33 cellular contexts compared by ENCODE assay signal in the genomic region with DNA sequence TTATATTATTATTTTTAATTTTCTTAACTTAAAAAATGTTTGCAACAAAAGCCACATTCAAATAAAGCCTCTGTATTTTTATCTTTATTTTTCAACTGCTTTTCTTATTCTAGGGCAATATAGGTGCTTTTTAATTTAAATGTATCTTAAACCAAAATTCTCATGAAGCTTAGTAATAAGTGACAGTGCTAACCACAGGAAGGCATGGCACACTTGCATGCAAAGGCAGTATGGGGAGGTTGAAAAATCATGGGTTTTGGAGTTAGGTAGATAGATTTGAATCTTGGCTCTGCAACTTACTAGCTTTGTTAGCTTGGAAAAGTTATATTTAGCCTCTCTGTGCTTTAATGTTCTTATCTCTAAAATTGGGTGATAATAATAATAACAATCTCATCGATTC.
DNase-seq lines count a peak whose midpoint lies in the region; ATAC-seq, FAIRE-seq and TF ChIP-seq lines count a peak whose summit lies in the region.
"Had no signal": no experiment of that assay in that cellular context is flagged by ENCODE, and none has a peak within 500 bp of the region (broad histone marks: within the 10 kb centered on the region; RNA-seq: fewer than 3 reads in every experiment).

No MANE protein-coding gene starts in this region.

- H3K79me2 ChIP-seq in SK-N-SH (ENCODE audit: insufficient read depth) = no peaks in the 10 kb centered on the region

- no peaks in the 10 kb centered on the region for H4K20me1 ChIP-seq in SK-N-SH (ENCODE audit: insufficient read depth)

- H2AFZ ChIP-seq in SK-N-SH (ENCODE audit: low read depth) = no peak overlapping the region
- H2AFZ ChIP-seq: GM23248 had no signal

- no peak overlapping the region for H3K4me2 ChIP-seq in SK-N-SH
- H3K4me2 ChIP-seq: A549 had no signal

- FAIRE-seq in GM18507 (lab: Jason Lieb, UNC) = peak; percentile 76
- FAIRE-seq: A549, colon, keratinocyte had no signal

- TF ChIP-seq CTCF in SK-N-SH (IDR thresholded peaks at IDR 0.05) = no peak

- H3K4me3 ChIP-seq in SK-N-SH (ENCODE audit: low read depth in 2 of 2, low read length in 1 of 2) = no peak overlapping the region
- H3K4me3 ChIP-seq: A549, GM23248, prostate gland, SJSA1 had no signal

- H3K9ac ChIP-seq in SK-N-SH = no peak overlapping the region
- H3K9ac ChIP-seq: GM23248 had no signal

- ATAC-seq in GM19452 (IDR thresholded peaks at IDR 0.05; ENCODE audit: unreplicated experiment) = peak; percentile 52
- ATAC-seq in HG02759 (IDR thresholded peaks at IDR 0.05; ENCODE audit: unreplicated experiment) = peak; percentile 53
- peak; percentile 54 for ATAC-seq in HG03432 (IDR thresholded peaks at IDR 0.05; ENCODE audit: unreplicated experiment)
- ATAC-seq: A549; CD8-positive, alpha-beta T cell; naive thymus-derived CD4-positive, alpha-beta T cell; Panc1; sciatic nerve; T-cell had no signal

- H3K36me3 ChIP-seq in SK-N-SH (replicated peaks in 1 of 2; ENCODE audit: control insufficient read depth in 1 of 2, insufficient read depth in 2 of 2, low read length in 1 of 2) = no peaks in the 10 kb centered on the region
- H3K36me3 ChIP-seq: prostate gland, SJSA1 had no signal

- H3K9me3 ChIP-seq in SK-N-SH = no peaks in the 10 kb centered on the region
- H3K9me3 ChIP-seq: A549, prostate gland, SJSA1 had no signal

- POLR2A ChIA-PET in SK-N-SH (lab: Yijun Ruan, JAX) = no interaction called here

- no peaks in the 10 kb centered on the region for H3F3A ChIP-seq in SK-N-SH (replicated peaks; ENCODE audit: insufficient read depth)

- H3K9me2 ChIP-seq in SK-N-SH = no peaks in the 10 kb centered on the region

- CTCF ChIA-PET in SK-N-SH (lab: Yijun Ruan, JAX) = interaction anchor here (0.7 to 1.8 kb wide), 6 partner anchors 17 to 289 kb away, joined by 3 to 7 read pairs (median 4); no protein-coding TSS in a partner anchor

- DNase-seq in GM18507 (ENCODE audit: extremely low spot score, insufficient read length, low read depth) (no peak), SK-N-SH (no peak), NCI-H146 treated with DMSO at 0.1 percent for 48 hours (lab: John Stamatoyannopoulos, UW; ENCODE audit: unreplicated experiment) (no peak), AG08395 (ENCODE audit: low spot score) (no peak), AG08396 (ENCODE audit: low spot score) (no peak)
- DNase-seq: activated CD4-positive, alpha-beta T cell treated with anti-CD3 and anti-CD28 coated beads, Interleukin-2, amount 50 U/mL, for 4 hours; activated CD4-positive, CD25-positive, alpha-beta regulatory T cell; activated naive CD4-positive, alpha-beta T cell treated with anti-CD3 and anti-CD28 coated beads, Interleukin-2, amount 10 ng/mL, durations not matched to agents 7 days and 5 days; amniotic stem cell; CD8-positive, alpha-beta T cell; DMS153; effector CD4-positive, alpha-beta T cell; glutamatergic neuron; GM23248; naive thymus-derived CD4-positive, alpha-beta T cell; NCI-H1105 treated with DMSO at 0.1 percent for 48 hours; NCI-H2029 treated with DMSO at 0.1 percent for 48 hours; NCI-H2227 treated with DMSO at 0.1 percent for 48 hours; NCI-H526 treated with DMSO at 0.1 percent for 48 hours; stimulated activated CD4-positive, alpha-beta T cell treated with anti-CD3 and anti-CD28 coated beads, Interleukin-12 subunit alpha, Interleukin-12 subunit beta, amount 100 ng/mL, for 4 hours; stimulated activated CD4-positive, alpha-beta T cell treated with anti-CD3 and anti-CD28 coated beads, Interleukin-4, amount 100 ng/mL, for 1 hour; T-cell; trophoblast cell had no signal

- peaks cover 0 to 15% of the 10 kb centered on the region in 2 experiments; a peak in 2 of 4 replicates for H3K4me1 ChIP-seq in SK-N-SH (ENCODE audit: control insufficient read depth in 1 of 2, insufficient read depth in 2 of 2, low read depth in 1 of 2, low read length in 1 of 2)
- H3K4me1 ChIP-seq: A549, prostate gland, SJSA1 had no signal

- no peaks in the 10 kb centered on the region for H3K27me3 ChIP-seq in SK-N-SH (ENCODE audit: insufficient read depth)
- H3K27me3 ChIP-seq: SJSA1 had no signal

- 53% methylated on average over 1 of the region's 1 CpG for WGBS in SK-N-SH (ENCODE audit: low lambda C conversion rate)

- no peak for TF ChIP-seq RAD21 in SK-N-SH (IDR thresholded peaks at IDR 0.05; ENCODE audit: low read length)

- H3K27ac ChIP-seq in SK-N-SH (ENCODE audit: low read depth in 2 of 2, low read length in 1 of 2) = no peak overlapping the region
- H3K27ac ChIP-seq: A549, GM23248, prostate gland, SJSA1 had no signal

- TF ChIP-seq EP300 in SK-N-SH (IDR thresholded peaks at IDR 0.05; ENCODE audit: borderline replicate concordance in 1 of 2, low read depth in 1 of 2, low read length in 1 of 2) = no peak

TF ChIP-seq in SK-N-SH, 30 proteins besides CTCF, POLR2A, EP300 and RAD21:
- TF ChIP-seq, protein P1, sequence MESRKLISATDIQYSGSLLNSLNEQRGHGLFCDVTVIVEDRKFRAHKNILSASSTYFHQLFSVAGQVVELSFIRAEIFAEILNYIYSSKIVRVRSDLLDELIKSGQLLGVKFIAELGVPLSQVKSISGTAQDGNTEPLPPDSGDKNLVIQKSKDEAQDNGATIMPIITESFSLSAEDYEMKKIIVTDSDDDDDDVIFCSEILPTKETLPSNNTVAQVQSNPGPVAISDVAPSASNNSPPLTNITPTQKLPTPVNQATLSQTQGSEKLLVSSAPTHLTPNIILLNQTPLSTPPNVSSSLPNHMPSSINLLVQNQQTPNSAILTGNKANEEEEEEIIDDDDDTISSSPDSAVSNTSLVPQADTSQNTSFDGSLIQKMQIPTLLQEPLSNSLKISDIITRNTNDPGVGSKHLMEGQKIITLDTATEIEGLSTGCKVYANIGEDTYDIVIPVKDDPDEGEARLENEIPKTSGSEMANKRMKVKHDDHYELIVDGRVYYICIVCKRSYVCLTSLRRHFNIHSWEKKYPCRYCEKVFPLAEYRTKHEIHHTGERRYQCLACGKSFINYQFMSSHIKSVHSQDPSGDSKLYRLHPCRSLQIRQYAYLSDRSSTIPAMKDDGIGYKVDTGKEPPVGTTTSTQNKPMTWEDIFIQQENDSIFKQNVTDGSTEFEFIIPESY (IDR thresholded peaks at IDR 0.05; ENCODE audit: borderline replicate concordance, low read depth) = no peak
- TF ChIP-seq, protein P2, sequence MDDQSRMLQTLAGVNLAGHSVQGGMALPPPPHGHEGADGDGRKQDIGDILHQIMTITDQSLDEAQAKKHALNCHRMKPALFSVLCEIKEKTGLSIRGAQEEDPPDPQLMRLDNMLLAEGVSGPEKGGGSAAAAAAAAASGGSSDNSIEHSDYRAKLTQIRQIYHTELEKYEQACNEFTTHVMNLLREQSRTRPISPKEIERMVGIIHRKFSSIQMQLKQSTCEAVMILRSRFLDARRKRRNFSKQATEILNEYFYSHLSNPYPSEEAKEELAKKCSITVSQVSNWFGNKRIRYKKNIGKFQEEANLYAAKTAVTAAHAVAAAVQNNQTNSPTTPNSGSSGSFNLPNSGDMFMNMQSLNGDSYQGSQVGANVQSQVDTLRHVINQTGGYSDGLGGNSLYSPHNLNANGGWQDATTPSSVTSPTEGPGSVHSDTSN (IDR thresholded peaks at IDR 0.05) = no peak
- no peak for TF ChIP-seq ELF1 (IDR thresholded peaks at IDR 0.05)
- no peak for TF ChIP-seq USF1 (IDR thresholded peaks at IDR 0.05; ENCODE audit: borderline replicate concordance, low read depth)
- TF ChIP-seq TAF1 (IDR thresholded peaks at IDR 0.05; ENCODE audit: borderline replicate concordance, low read depth, low read length) = no peak
- no peak for TF ChIP-seq RXRA (IDR thresholded peaks at IDR 0.05; ENCODE audit: borderline replicate concordance, low read depth)
- no peak for TF ChIP-seq JUND (IDR thresholded peaks at IDR 0.05)
- TF ChIP-seq YY1 (IDR thresholded peaks at IDR 0.05; ENCODE audit: low read depth) = no peak
- TF ChIP-seq EZH2phosphoT487 (IDR thresholded peaks at IDR 0.05; ENCODE audit: borderline replicate concordance, low read depth) = no peak
- TF ChIP-seq NFIC (IDR thresholded peaks at IDR 0.05; ENCODE audit: borderline replicate concordance) = no peak
- no peak for TF ChIP-seq NRF1 (IDR thresholded peaks at IDR 0.05; ENCODE audit: low read depth, low read length)
